ENCODE assay signal across 13 cellular contexts in the genomic region with DNA sequence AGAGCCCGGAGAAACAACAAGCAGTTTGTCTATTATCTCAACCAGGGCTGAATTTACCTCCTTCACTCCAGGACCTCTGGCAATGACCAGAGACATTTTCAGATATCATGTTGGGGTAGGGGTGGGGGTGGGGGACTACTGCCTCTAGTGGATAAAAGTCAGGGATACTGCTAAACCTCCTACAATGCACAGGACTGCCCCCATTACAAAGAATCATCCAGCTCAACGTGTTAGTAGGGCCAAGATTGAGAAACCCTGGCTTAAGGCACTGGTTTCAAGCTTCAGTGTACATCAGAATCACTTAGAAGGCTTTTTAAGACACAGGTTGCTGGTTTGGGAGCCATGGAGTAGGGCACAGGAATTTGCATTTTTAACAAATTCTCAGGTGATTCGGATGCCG.
DNase-seq lines count a peak whose midpoint lies in the region; ATAC-seq lines count a peak whose summit lies in the region.
"Had no signal": no experiment of that assay in that cellular context is flagged by ENCODE, and none has a peak within 500 bp of the region (broad histone marks: within the 10 kb centered on the region; RNA-seq: fewer than 3 reads in every experiment).

No MANE protein-coding gene starts in this region.

- no peaks in the 10 kb centered on the region for H3K9me3 Mint-ChIP-seq in stimulated activated naive CD8-positive, alpha-beta T cell treated with anti-CD3 and anti-CD28 coated beads, Interleukin-15, Interleukin-2, amounts not matched to agents 100 ng/mL and 50 ng/mL, for 24 hours
- H3K9me3 Mint-ChIP-seq in stimulated activated naive CD8-positive, alpha-beta T cell treated with anti-CD3 and anti-CD28 coated beads, Interleukin-15, amount 100 ng/mL, for 72 hours = peaks cover 0 to 8% of the 10 kb centered on the region in 2 donors

- H3K36me3 Mint-ChIP-seq in stimulated activated naive CD8-positive, alpha-beta T cell treated with anti-CD3 and anti-CD28 coated beads, Interleukin-15, Interleukin-2, amounts not matched to agents 100 ng/mL and 50 ng/mL, for 24 hours (ENCODE audit: low read depth) = no peaks in the 10 kb centered on the region

- H3K4me1 Mint-ChIP-seq in stimulated activated naive CD8-positive, alpha-beta T cell treated with anti-CD3 and anti-CD28 coated beads, Interleukin-15, Interleukin-2, amounts not matched to agents 100 ng/mL and 50 ng/mL, for 24 hours (ENCODE audit: low read depth) = no peaks in the 10 kb centered on the region
- no peaks in the 10 kb centered on the region for H3K4me1 Mint-ChIP-seq in stimulated activated naive CD8-positive, alpha-beta T cell treated with anti-CD3 and anti-CD28 coated beads, Interleukin-15, amount 100 ng/mL, for 72 hours

- ATAC-seq in stimulated activated naive CD8-positive, alpha-beta T cell treated with anti-CD3 and anti-CD28 coated beads, Interleukin-15, amount 100 ng/mL, for 72 hours = no peak
- ATAC-seq in GM18868 (IDR thresholded peaks at IDR 0.05; ENCODE audit: unreplicated experiment) = no peak
- ATAC-seq in GM21381 (IDR thresholded peaks at IDR 0.05; ENCODE audit: unreplicated experiment) = no peak
- ATAC-seq: foreskin keratinocyte, upper lobe of right lung had no signal

- H3K27me3 Mint-ChIP-seq in stimulated activated naive CD8-positive, alpha-beta T cell treated with anti-CD3 and anti-CD28 coated beads, Interleukin-15, Interleukin-2, amounts not matched to agents 100 ng/mL and 50 ng/mL, for 24 hours = peaks cover 21% of the 10 kb centered on the region
- H3K27me3 Mint-ChIP-seq in stimulated activated naive CD8-positive, alpha-beta T cell treated with anti-CD3 and anti-CD28 coated beads, Interleukin-15, amount 100 ng/mL, for 72 hours = peaks cover 21% of the 10 kb centered on the region

- H3K27ac Mint-ChIP-seq in stimulated activated naive CD8-positive, alpha-beta T cell treated with anti-CD3 and anti-CD28 coated beads, Interleukin-15, Interleukin-2, amounts not matched to agents 100 ng/mL and 50 ng/mL, for 24 hours = no peak overlapping the region
- no peak overlapping the region for H3K27ac Mint-ChIP-seq in stimulated activated naive CD8-positive, alpha-beta T cell treated with anti-CD3 and anti-CD28 coated beads, Interleukin-15, amount 100 ng/mL, for 72 hours

- peak overlapping the region; percentile 8 for H3K4me3 Mint-ChIP-seq in stimulated activated naive CD8-positive, alpha-beta T cell treated with anti-CD3 and anti-CD28 coated beads, Interleukin-15, Interleukin-2, amounts not matched to agents 100 ng/mL and 50 ng/mL, for 24 hours
- H3K4me3 Mint-ChIP-seq in stimulated activated naive CD8-positive, alpha-beta T cell treated with anti-CD3 and anti-CD28 coated beads, Interleukin-15, amount 100 ng/mL, for 72 hours = no peak overlapping the region

- no peak for DNase-seq in stimulated activated naive CD8-positive, alpha-beta T cell treated with anti-CD3 and anti-CD28 coated beads, Interleukin-15, amount 100 ng/mL, for 72 hours
- DNase-seq in RPMI7951 (ENCODE audit: low read depth) = peak; percentile 21
- peak; percentile 11 for DNase-seq in globus pallidus (ENCODE audit: low spot score)
- no peak for DNase-seq in activated CD4-positive, CD25-positive, alpha-beta regulatory T cell treated with anti-CD3 and anti-CD28 coated beads, Interleukin-2, amount 50 U/mL, for 72 hours
- DNase-seq in SIG-M5 (lab: John Stamatoyannopoulos, UW) = no peak
- DNase-seq: cortex of kidney; foreskin keratinocyte; Karpas-422; stimulated activated CD4-positive, alpha-beta T cell treated with anti-CD3 and anti-CD28 coated beads, Interleukin-15, amount 100 ng/mL, for 24 hours; upper lobe of right lung had no signal

Comparison
In these comparisons a context has a peak if more than half of its experiments do, and no peak if none do; other contexts are left out.
1. DNase-seq: peak in RPMI7951 (single experiment) and globus pallidus (single experiment); none in stimulated activated naive CD8-positive, alpha-beta T cell treated with anti-CD3 and anti-CD28 coated beads, Interleukin-15, amount 100 ng/mL, for 72 hours (0 of 2), activated CD4-positive, CD25-positive, alpha-beta regulatory T cell treated with anti-CD3 and anti-CD28 coated beads, Interleukin-2, amount 50 U/mL, for 72 hours (single experiment) and SIG-M5 (single experiment).